10 cellular contexts compared by ENCODE assay signal in genomic region chr10:122308487-122309141, GRCh38. TPM values are rescaled to one million over a fixed set of nuclear protein-coding genes. Genes with fewer than 3 reads are reported as not detected.
DNase-seq lines count a peak whose midpoint lies in the region; ATAC-seq and TF ChIP-seq lines count a peak whose summit lies in the region.
"Had no signal": no experiment of that assay in that cellular context is flagged by ENCODE, and none has a peak within 500 bp of the region (broad histone marks: within the 10 kb centered on the region; RNA-seq: fewer than 3 reads in every experiment).

No MANE protein-coding gene starts in this region.

- H3K4me3 Mint-ChIP-seq in stimulated activated naive B cell treated with anti-CD40 and anti-IgM and Interleukin-4, amounts not matched to agents 10 μg/mL and 1 μg/mL and 100 μg/mL, for 72 hours = peak overlapping the region; percentile 15 to 30

- H3K36me3 Mint-ChIP-seq in stimulated activated naive B cell treated with anti-CD40 and anti-IgM and Interleukin-4, amounts not matched to agents 10 μg/mL and 1 μg/mL and 100 μg/mL, for 72 hours = peaks cover 5 to 8% of the 10 kb centered on the region in 2 donors

- no peak for DNase-seq in colonic mucosa
- peak in 1 of 3 donors; percentile 66 for DNase-seq in right lobe of liver
- DNase-seq in stimulated activated naive B cell treated with anti-CD40 and anti-IgM and Interleukin-4, amounts not matched to agents 10 μg/mL and 1 μg/mL and 100 μg/mL, for 72 hours = no peak
- no peak for DNase-seq in stimulated activated CD4-positive, alpha-beta T cell treated with anti-CD3 and anti-CD28 coated beads, Interleukin-2, amount 100 ng/mL, for 24 hours
- DNase-seq in DMS79 (lab: John Stamatoyannopoulos, UW) = no peak
- DNase-seq in COLO668 (lab: John Stamatoyannopoulos, UW; ENCODE audit: unreplicated experiment) = no peak
- DNase-seq: NCI-H524 had no signal

- no peaks in the 10 kb centered on the region for H3K9me3 ChIP-seq in HEK293 (ENCODE audit: control insufficient read depth, insufficient read depth, low read depth, low read length)
- H3K9me3 ChIP-seq in colonic mucosa = no peaks in the 10 kb centered on the region
- H3K9me3 ChIP-seq in right lobe of liver = no peaks in the 10 kb centered on the region

- no peak for TF ChIP-seq CTCF in HEK293 (tag by site-specific recombination; IDR thresholded peaks at IDR 0.05)
- TF ChIP-seq CTCF in colonic mucosa (IDR thresholded peaks at IDR 0.05) = no peak
- TF ChIP-seq CTCF in right lobe of liver (IDR thresholded peaks at IDR 0.05) = no peak

- H3K36me3 ChIP-seq in HEK293 (ENCODE audit: control insufficient read depth in 2 of 2, insufficient read depth in 1 of 2, low read length in 2 of 2) (no peaks in the 10 kb centered on the region; a peak in 1 of 3 replicates), colonic mucosa (no peaks in the 10 kb centered on the region), right lobe of liver (no peaks in the 10 kb centered on the region)

- 63% methylated on average over 4 of the region's 5 CpGs for WGBS in right lobe of liver (ENCODE audit: insufficient coverage, low coverage, low lambda C conversion rate, missing lambda C conversion rate)

- intact Hi-C loops in colonic mucosa (cut with DNase I) = no loop called here
- intact Hi-C loops in right lobe of liver (cut with DNase I) = no loop called here

- peak; percentile 23 for TF ChIP-seq POLR2A in right lobe of liver (IDR thresholded peaks at IDR 0.05)

- H3K4me1 ChIP-seq in HEK293 (ENCODE audit: control insufficient read depth, insufficient read depth, low read length) (peaks cover 13% of the 10 kb centered on the region), colonic mucosa (peaks cover 16% of the 10 kb centered on the region), right lobe of liver (peaks cover 0 to 52% (median 22%) of the 10 kb centered on the region in 4 donors)

- POLR2A ChIA-PET in HEK293 (lab: Yijun Ruan, JAX) = interaction anchor here (1.0 kb wide), 1 partner anchor 65 kb away, joined by 5 read pairs; the partner anchor contains the start of gene PLEKHA1

- peaks cover 27 to 50% of the 10 kb centered on the region in 2 donors for H3K4me1 Mint-ChIP-seq in stimulated activated naive B cell treated with anti-CD40 and anti-IgM and Interleukin-4, amounts not matched to agents 10 μg/mL and 1 μg/mL and 100 μg/mL, for 72 hours

- peaks cover 7 to 22% of the 10 kb centered on the region in 2 donors for H3K27me3 Mint-ChIP-seq in stimulated activated naive B cell treated with anti-CD40 and anti-IgM and Interleukin-4, amounts not matched to agents 10 μg/mL and 1 μg/mL and 100 μg/mL, for 72 hours

- peak overlapping the region; percentile 88 for H3K27ac Mint-ChIP-seq in stimulated activated naive B cell treated with anti-CD40 and anti-IgM and Interleukin-4, amounts not matched to agents 10 μg/mL and 1 μg/mL and 100 μg/mL, for 72 hours

- no peak overlapping the region for H3K9ac ChIP-seq in colonic mucosa (ENCODE audit: low read depth in 2 of 2, low read length in 2 of 2)
- H3K9ac ChIP-seq: KMS-11 had no signal

- H3K27ac ChIP-seq in HEK293 (ENCODE audit: extremely low read depth, low read depth, low read length) (peak overlapping the region; percentile 64), colonic mucosa (peak overlapping the region; percentile 62), right lobe of liver (peak overlapping the region; percentile 86 to 92 (median 87))
- H3K27ac ChIP-seq: KMS-11 had no signal

- H3K27me3 ChIP-seq in colonic mucosa = no peaks in the 10 kb centered on the region
- H3K27me3 ChIP-seq in right lobe of liver = no peaks in the 10 kb centered on the region

- H3K4me3 ChIP-seq in HEK293 (ENCODE audit: low read depth, low read length) (no peak overlapping the region), colonic mucosa (no peak overlapping the region), right lobe of liver (no peak overlapping the region)

- peaks cover 10 to 11% of the 10 kb centered on the region in 2 donors for H3K9me3 Mint-ChIP-seq in stimulated activated naive B cell treated with anti-CD40 and anti-IgM and Interleukin-4, amounts not matched to agents 10 μg/mL and 1 μg/mL and 100 μg/mL, for 72 hours

- CTCF ChIA-PET in HEK293 (lab: Yijun Ruan, JAX) = interaction anchor here (1.3 to 3.0 kb wide), 4 partner anchors 10 to 256 kb away, joined by 4 to 25 read pairs (median 8); no protein-coding TSS in a partner anchor

- ATAC-seq in right lobe of liver (peak; percentile 44 to 59 (median 51)), GM21390 (IDR thresholded peaks at IDR 0.05; ENCODE audit: unreplicated experiment) (no peak)
- ATAC-seq in stimulated activated naive B cell treated with anti-CD40 and anti-IgM and Interleukin-4, amounts not matched to agents 10 μg/mL and 1 μg/mL and 100 μg/mL, for 72 hours (replicated peaks) = no peak

TF ChIP-seq in HEK293, 187 proteins besides CTCF, POLR2A, EP300 and RAD21 (continues in another document):
- no peak for TF ChIP-seq ZNF501 (tag by site-specific recombination; IDR thresholded peaks at IDR 0.05)
- TF ChIP-seq PRDM10 (tag by site-specific recombination; IDR thresholded peaks at IDR 0.05) = no peak
- TF ChIP-seq ZFHX2 (tag by site-specific recombination; conservative IDR thresholded peaks at IDR 0.05) = no peak
- TF ChIP-seq ZNF248 (tag by site-specific recombination; IDR thresholded peaks at IDR 0.05) = no peak
- no peak for TF ChIP-seq ZNF146 (tag by site-specific recombination; IDR thresholded peaks at IDR 0.05)
- TF ChIP-seq, protein P1, sequence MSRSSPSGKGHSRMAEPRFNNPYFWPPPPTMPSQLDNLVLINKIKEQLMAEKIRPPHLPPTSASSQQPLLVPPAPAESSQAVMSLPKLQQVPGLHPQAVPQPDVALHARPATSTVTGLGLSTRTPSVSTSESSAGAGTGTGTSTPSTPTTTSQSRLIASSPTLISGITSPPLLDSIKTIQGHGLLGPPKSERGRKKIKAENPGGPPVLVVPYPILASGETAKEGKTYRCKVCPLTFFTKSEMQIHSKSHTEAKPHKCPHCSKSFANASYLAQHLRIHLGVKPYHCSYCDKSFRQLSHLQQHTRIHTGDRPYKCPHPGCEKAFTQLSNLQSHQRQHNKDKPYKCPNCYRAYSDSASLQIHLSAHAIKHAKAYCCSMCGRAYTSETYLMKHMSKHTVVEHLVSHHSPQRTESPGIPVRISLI (tag by site-specific recombination; IDR thresholded peaks at IDR 0.05) = no peak
- no peak; the same call in 1 of the 2 replicates for TF ChIP-seq ZBTB20 (tag by site-specific recombination; IDR thresholded peaks at IDR 0.05)
- no peak for TF ChIP-seq SCRT2 (tag by site-specific recombination; IDR thresholded peaks at IDR 0.05)
- TF ChIP-seq ZNF341 (tag by site-specific recombination; IDR thresholded peaks at IDR 0.05; ENCODE audit: low read depth) = no peak; the same call in 1 of the 2 replicates
- TF ChIP-seq ZBTB49 (tag by site-specific recombination; IDR thresholded peaks at IDR 0.05; ENCODE audit: low read depth) = no peak
- TF ChIP-seq ZSCAN16 (tag by site-specific recombination; IDR thresholded peaks at IDR 0.05) = no peak

RNA-seq across cellular contexts. Expression of gene BTBD16, which starts 37.5 kb away (rescaled TPM):
- total RNA-seq in colonic mucosa = under 1 TPM; 0.13 to 0.40 TPM
- total RNA-seq in right lobe of liver = 1 to 10 TPM in 5 of 6 experiments, under 1 TPM in 1; 0.98 to 3.0 (median 2.0) TPM

Comparison
In these comparisons a context has a peak if more than half of its experiments do, and no peak if none do; other contexts are left out.
1. ATAC-seq: peak in right lobe of liver (4 of 4); none in stimulated activated naive B cell treated with anti-CD40 and anti-IgM and Interleukin-4, amounts not matched to agents 10 μg/mL and 1 μg/mL and 100 μg/mL, for 72 hours (0 of 2) and GM21390 (single experiment).
2. Peak in every context shown above with its lines, with median percentiles within 50 percentile points of each other: H3K27ac ChIP-seq.